Comparison of ENCODE assay signal across 1 cellular context in genomic region chr22:41816241-41816640, GRCh38.
TF ChIP-seq lines count a peak whose summit lies in the region.

No MANE protein-coding gene starts in this region.

TF ChIP-seq in HepG2, 621 proteins besides CTCF, POLR2A, EP300 and RAD21 (continued from another document):
- no peak for TF ChIP-seq ZMAT5 (CRISPR knock-in tag; IDR thresholded peaks at IDR 0.05; ENCODE audit: borderline replicate concordance, low read depth)
- no peak for TF ChIP-seq NR2F2 (IDR thresholded peaks at IDR 0.05; ENCODE audit: borderline replicate concordance, low read depth)
- TF ChIP-seq ZNF749 (CRISPR knock-in tag; IDR thresholded peaks at IDR 0.05; ENCODE audit: borderline replicate concordance), result no peak
- TF ChIP-seq NFKBIZ (CRISPR knock-in tag; IDR thresholded peaks at IDR 0.05), result no peak
- no peak for TF ChIP-seq KDM5A (IDR thresholded peaks at IDR 0.05; ENCODE audit: borderline replicate concordance, low read length)
- TF ChIP-seq CBX5 (CRISPR knock-in tag; IDR thresholded peaks at IDR 0.05; ENCODE audit: borderline replicate concordance), result no peak
- no peak for TF ChIP-seq ATF1 (CRISPR knock-in tag; IDR thresholded peaks at IDR 0.05)
- TF ChIP-seq ZNF460 (CRISPR knock-in tag; IDR thresholded peaks at IDR 0.05; ENCODE audit: borderline replicate concordance), result no peak
- TF ChIP-seq ZNF776 (CRISPR knock-in tag; IDR thresholded peaks at IDR 0.05), result no peak
